9 cellular contexts compared by ENCODE assay signal in genomic region chr7:75931676-75932075, GRCh38. TPM values are rescaled to one million over a fixed set of nuclear protein-coding genes. Genes with fewer than 3 reads are reported as not detected.
A peak's percentile ranks its signal among the peaks of the same experiment; 100 is the strongest.
DNase-seq lines count a peak whose midpoint lies in the region; ATAC-seq lines count a peak whose summit lies in the region.
"Had no signal": no experiment of that assay in that cellular context is flagged by ENCODE, and none has a peak within 500 bp of the region (broad histone marks: within the 10 kb centered on the region; RNA-seq: fewer than 3 reads in every experiment).

No MANE protein-coding gene starts in this region.

- ATAC-seq in left lobe of liver (peak; percentile 3), GM21447 (IDR thresholded peaks at IDR 0.05; ENCODE audit: unreplicated experiment) (no peak), GM21619 (IDR thresholded peaks at IDR 0.05; ENCODE audit: unreplicated experiment) (no peak), GM21367 (IDR thresholded peaks at IDR 0.05; ENCODE audit: unreplicated experiment) (no peak)

- DNase-seq in DMS53 (lab: John Stamatoyannopoulos, UW) (peak; percentile 98), NCI-H187 (lab: John Stamatoyannopoulos, UW) (peak; percentile 52 to 81), NCI-H748 treated with DMSO at 0.1 percent for 48 hours (lab: John Stamatoyannopoulos, UW) (peak; percentile 42), left lobe of liver (ENCODE audit: low spot score) (no peak), OCI-M1 (lab: John Stamatoyannopoulos, UW) (no peak)
- DNase-seq: activated CD4-positive, alpha-beta T cell treated with anti-CD3 and anti-CD28 coated beads, Interleukin-2, amount 10 ng/mL, durations not matched to agents 24 days and 14 days had no signal

RNA-seq across cellular contexts. Expression of gene POR, which starts 16.7 kb away (rescaled TPM):
- 741 TPM for total RNA-seq in left lobe of liver

RNA-seq across cellular contexts. Expression of gene RHBDD2, which starts 52.8 kb away (rescaled TPM):
- total RNA-seq in left lobe of liver, result 32.9 TPM

Comparison
In these comparisons a context has a peak if more than half of its experiments do, and no peak if none do; other contexts are left out.
1. DNase-seq: peak in DMS53 (single experiment), NCI-H187 (2 of 2) and NCI-H748 treated with DMSO at 0.1 percent for 48 hours (single experiment); none in left lobe of liver (single experiment) and OCI-M1 (single experiment).